ENCODE assay signal across 17 cellular contexts in the genomic region with DNA sequence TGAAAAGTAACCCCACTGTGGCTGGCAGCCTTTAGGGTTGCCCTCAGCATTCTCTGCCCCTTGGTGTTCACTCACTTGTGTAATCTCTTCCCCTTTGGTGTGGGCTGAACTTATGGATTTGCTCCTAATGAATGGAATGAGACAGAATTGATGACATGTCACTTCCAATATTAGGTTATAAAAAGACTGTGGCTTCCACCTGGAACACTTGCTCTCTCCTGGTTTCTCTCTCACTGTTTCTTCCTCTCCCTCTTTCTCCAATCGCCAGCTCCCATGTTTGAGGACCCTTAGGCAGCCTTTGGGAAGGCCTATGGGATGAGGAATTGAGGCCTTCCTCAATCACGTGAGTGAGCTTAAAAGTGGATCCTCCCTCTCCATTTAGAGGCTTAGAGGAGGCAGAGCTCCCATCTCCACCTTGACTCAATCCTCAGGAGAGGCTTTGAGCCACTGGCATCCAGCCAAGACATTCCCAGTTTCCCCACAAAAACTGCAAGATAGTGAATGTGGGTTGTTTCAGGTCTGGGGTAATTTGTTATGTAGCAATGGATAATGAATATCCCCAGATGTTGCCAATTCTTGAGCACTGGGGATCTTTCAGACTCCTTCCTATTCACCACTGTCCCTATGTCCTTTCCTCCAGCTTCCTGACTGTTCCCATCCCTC.
"Had no signal": no experiment of that assay in that cellular context is flagged by ENCODE, and none has a peak within 500 bp of the region (broad histone marks: within the 10 kb centered on the region; RNA-seq: fewer than 3 reads in every experiment).

No MANE protein-coding gene starts in this region.

- H3K4me3 ChIP-seq: colonic mucosa, gastrocnemius medialis, heart right ventricle, neural progenitor cell, ovary, right atrium auricular region had no signal

- DNase-seq: colonic mucosa; dermis blood vessel endothelial cell; erythroblast; gastrocnemius medialis; heart right ventricle; hypothalamus; kidney glomerular epithelial cell; natural killer cell; nucleus accumbens; ovary; small intestine; stimulated activated CD4-positive, alpha-beta T cell treated with anti-CD3 and anti-CD28 coated beads, Interleukin-12 subunit alpha, Interleukin-12 subunit beta, amount 100 ng/mL, for 4 hours; stimulated activated CD4-positive, alpha-beta T cell treated with anti-CD3 and anti-CD28 coated beads, Interleukin-2, amount 100 ng/mL, for 48 hours; stimulated activated naive CD4-positive, alpha-beta T cell treated with Interleukin-2 at 50 U/mL for 16 hours; trophoblast cell had no signal
